15 cellular contexts compared by ENCODE assay signal in genomic region chr2:1654696-1655374, GRCh38.
DNase-seq lines count a peak whose midpoint lies in the region; ATAC-seq and TF ChIP-seq lines count a peak whose summit lies in the region.
"Had no signal": no experiment of that assay in that cellular context is flagged by ENCODE, and none has a peak within 500 bp of the region (broad histone marks: within the 10 kb centered on the region; RNA-seq: fewer than 3 reads in every experiment).

No MANE protein-coding gene starts in this region.

- POLR2A ChIA-PET in AG04450 (lab: Yijun Ruan, JAX) = interaction anchor here (2.6 kb wide), 1 partner anchor 76 kb away, joined by 19 read pairs; no protein-coding TSS in a partner anchor
- POLR2A ChIA-PET in naive thymus-derived CD8-positive, alpha-beta T cell (lab: Charles Lee) = no interaction called here

- no peak for ATAC-seq in sciatic nerve
- no peak for ATAC-seq in naive thymus-derived CD8-positive, alpha-beta T cell
- ATAC-seq: activated T-cell treated with anti-CD3 and anti-CD28 coated beads, Interleukin-2, amount 50 U/mL, for 4 hours had no signal

- no peaks in the 10 kb centered on the region for H3K36me3 Mint-ChIP-seq in naive thymus-derived CD8-positive, alpha-beta T cell

- no peak overlapping the region for H3K27ac Mint-ChIP-seq in naive thymus-derived CD8-positive, alpha-beta T cell
- H3K27ac Mint-ChIP-seq: activated CD4-positive, alpha-beta T cell treated with anti-CD3 and anti-CD28 coated beads, Interleukin-2, amount 10 ng/mL, durations not matched to agents 24 days and 14 days; dendritic cell treated with granulocyte-macrophage colony-stimulating factor and Interleukin-4, amounts not matched to agents 40 ng/mL and 50 ng/mL, for 4 days had no signal

- CTCF ChIA-PET in AG04450 (lab: Charles Lee) = interaction anchor here (1.3 to 1.4 kb wide), 2 partner anchors 96 to 163 kb away, joined by 3 read pairs; no protein-coding TSS in a partner anchor

- no peak for TF ChIP-seq POLR2A in prostate gland (IDR thresholded peaks at IDR 0.05)

- intact Hi-C loops in cardiac septum (cut with DNase I) (loop anchor here (5.0 kb wide), 3 partner anchors 48 to 87 kb away; partner anchors contain the start of gene PXDN), sciatic nerve (cut with DNase I) (loop anchor here (10.0 kb wide), 1 partner anchor 90 kb away; the partner anchor contains the start of gene PXDN), prostate gland (cut with DNase I) (loop anchor here (5.0 kb wide), 2 partner anchors 87 to 167 kb away; partner anchors contain the start of gene PXDN)

- 79% methylated on average over 8 of the region's 8 CpGs for WGBS in prostate gland

- H3K4me3 ChIP-seq in AG04450 (ENCODE audit: low read depth, low read length) = no peak overlapping the region
- H3K4me3 ChIP-seq in prostate gland = no peak overlapping the region

- DNase-seq in AG04450 (ENCODE audit: low read depth, low spot score) (no peak), RPMI7951 (ENCODE audit: low read depth) (peak; percentile 49), cardiac septum (ENCODE audit: low spot score) (peak; percentile 41), sciatic nerve (ENCODE audit: low spot score) (peak; percentile 37), prostate gland (ENCODE audit: low spot score) (no peak), dedifferentiated amniotic fluid mesenchymal stem cell (ENCODE audit: extremely low spot score) (no peak), DMS79 (lab: John Stamatoyannopoulos, UW) (no peak)
- no peak for DNase-seq in naive thymus-derived CD8-positive, alpha-beta T cell
- DNase-seq: activated CD4-positive, alpha-beta T cell treated with anti-CD3 and anti-CD28 coated beads, Interleukin-2, amount 10 ng/mL, durations not matched to agents 24 days and 14 days; activated T-cell treated with anti-CD3 and anti-CD28 coated beads, Interleukin-2, amount 50 U/mL, for 4 hours; COR-L47; NCI-H82; nucleus accumbens; SHP77 had no signal

- TF ChIP-seq CTCF in AG04450 (IDR thresholded peaks at IDR 0.05; ENCODE audit: low read depth, low read length) = no peak
- no peak for TF ChIP-seq CTCF in prostate gland (IDR thresholded peaks at IDR 0.05)

- H3K9me3 ChIP-seq in AG04450 (ENCODE audit: control insufficient read depth, insufficient read depth, low read length) (no peaks in the 10 kb centered on the region), prostate gland (no peaks in the 10 kb centered on the region)

- no peak overlapping the region for H3K4me3 Mint-ChIP-seq in naive thymus-derived CD8-positive, alpha-beta T cell
- H3K4me3 Mint-ChIP-seq: activated CD4-positive, alpha-beta T cell treated with anti-CD3 and anti-CD28 coated beads, Interleukin-2, amount 10 ng/mL, durations not matched to agents 24 days and 14 days; activated T-cell treated with anti-CD3 and anti-CD28 coated beads, Interleukin-2, amount 50 U/mL, for 4 hours; dendritic cell treated with granulocyte-macrophage colony-stimulating factor and Interleukin-4, amounts not matched to agents 40 ng/mL and 50 ng/mL, for 4 days had no signal

- H3K27ac ChIP-seq in AG04450 (ENCODE audit: low read depth, low read length) = peak overlapping the region; percentile 65
- peak overlapping the region in 1 of 2 donors; percentile 11 for H3K27ac ChIP-seq in prostate gland

- H3K27me3 ChIP-seq in AG04450 (ENCODE audit: control insufficient read depth, insufficient read depth, low read length) = no peaks in the 10 kb centered on the region
- no peaks in the 10 kb centered on the region for H3K27me3 ChIP-seq in prostate gland (replicated peaks; ENCODE audit: insufficient read depth)

- H3K27me3 Mint-ChIP-seq in naive thymus-derived CD8-positive, alpha-beta T cell = peaks cover 0 to 24% (median 20%) of the 10 kb centered on the region in 5 donors
- H3K27me3 Mint-ChIP-seq: activated CD4-positive, alpha-beta T cell treated with anti-CD3 and anti-CD28 coated beads, Interleukin-2, amount 10 ng/mL, durations not matched to agents 24 days and 14 days; dendritic cell treated with granulocyte-macrophage colony-stimulating factor and Interleukin-4, amounts not matched to agents 40 ng/mL and 50 ng/mL, for 4 days had no signal

- no peaks in the 10 kb centered on the region for H3K4me1 ChIP-seq in prostate gland (replicated peaks)

- peaks cover 0 to under 1% of the 10 kb centered on the region in 2 donors for H3K36me3 ChIP-seq in prostate gland

- H3K9me3 Mint-ChIP-seq in naive thymus-derived CD8-positive, alpha-beta T cell = peaks cover 0 to 4% (median 0%) of the 10 kb centered on the region in 9 donors
- H3K9me3 Mint-ChIP-seq: activated CD4-positive, alpha-beta T cell treated with anti-CD3 and anti-CD28 coated beads, Interleukin-2, amount 10 ng/mL, durations not matched to agents 24 days and 14 days; activated T-cell treated with anti-CD3 and anti-CD28 coated beads, Interleukin-2, amount 50 U/mL, for 4 hours had no signal

- H3K4me1 Mint-ChIP-seq in naive thymus-derived CD8-positive, alpha-beta T cell = peaks cover 0 to 5% (median 0%) of the 10 kb centered on the region in 4 donors
- H3K4me1 Mint-ChIP-seq: activated CD4-positive, alpha-beta T cell treated with anti-CD3 and anti-CD28 coated beads, Interleukin-2, amount 10 ng/mL, durations not matched to agents 24 days and 14 days had no signal

Comparison
In these comparisons a context has a peak if more than half of its experiments do, and no peak if none do; other contexts are left out.
1. DNase-seq: peak in RPMI7951 (single experiment), cardiac septum (single experiment) and sciatic nerve (single experiment); none in AG04450 (single experiment), prostate gland (single experiment), naive thymus-derived CD8-positive, alpha-beta T cell (0 of 10), dedifferentiated amniotic fluid mesenchymal stem cell (single experiment) and DMS79 (single experiment).